8 cellular contexts compared by ENCODE assay signal in genomic region chr21:46639489-46640386, GRCh38. TPM values are rescaled to one million over a fixed set of nuclear protein-coding genes. Genes with fewer than 3 reads are reported as not detected.
DNase-seq lines count a peak whose midpoint lies in the region; ATAC-seq and TF ChIP-seq lines count a peak whose summit lies in the region.

No MANE protein-coding gene starts in this region.

- no peaks in the 10 kb centered on the region for H3K9me3 Mint-ChIP-seq in chondrocyte (ENCODE audit: low read depth)

- peak; percentile 11 for DNase-seq in NCI-H748 (lab: John Stamatoyannopoulos, UW; ENCODE audit: unreplicated experiment)
- DNase-seq in NCI-H748 treated with DMSO at 0.1 percent for 48 hours (lab: John Stamatoyannopoulos, UW), result no peak
- peak; percentile 46 for DNase-seq in NCI-H2227 (lab: John Stamatoyannopoulos, UW; ENCODE audit: unreplicated experiment)
- no peak for DNase-seq in chondrocyte (ENCODE audit: low spot score)
- peak; percentile 73 for DNase-seq in pons (ENCODE audit: low spot score)
- DNase-seq in putamen (ENCODE audit: low spot score), result no peak

- H3K36me3 Mint-ChIP-seq in chondrocyte (ENCODE audit: low read depth), result peaks cover 21% of the 10 kb centered on the region

- peak; percentile 83 for TF ChIP-seq CTCF in chondrocyte (IDR thresholded peaks at IDR 0.05)

- peak overlapping the region; percentile 52 for H3K4me3 Mint-ChIP-seq in chondrocyte (ENCODE audit: unreplicated experiment)

- no peak for ATAC-seq in GM19324 (IDR thresholded peaks at IDR 0.05; ENCODE audit: low FRiP score, unreplicated experiment)
- no peak for ATAC-seq in HG03175 (IDR thresholded peaks at IDR 0.05; ENCODE audit: unreplicated experiment)

- H3K27ac Mint-ChIP-seq in chondrocyte (ENCODE audit: unreplicated experiment), result peak overlapping the region; percentile 18

- H3K27me3 Mint-ChIP-seq in chondrocyte (ENCODE audit: low read depth), result no peaks in the 10 kb centered on the region

- H3K4me1 Mint-ChIP-seq in chondrocyte (ENCODE audit: low read depth), result peaks cover 65% of the 10 kb centered on the region

RNA-seq across cellular contexts. Expression of gene PRMT2, which starts 4.3 kb away (rescaled TPM):
- total RNA-seq in chondrocyte, result 122 to 129 TPM (median 128 TPM) in 3 replicates

RNA-seq across cellular contexts. Expression of gene S100B, which starts 34.9 kb away (rescaled TPM):
- 0.41 TPM in 1 of 3 replicates, not detected in the others for total RNA-seq in chondrocyte

Comparison
In these comparisons a context has a peak if more than half of its experiments do, and no peak if none do; other contexts are left out.
1. DNase-seq: peak in NCI-H748 (single experiment), NCI-H2227 (single experiment) and pons (single experiment); none in NCI-H748 treated with DMSO at 0.1 percent for 48 hours (single experiment), chondrocyte (single experiment) and putamen (single experiment).